8 cellular contexts compared by ENCODE assay signal in the genomic region with DNA sequence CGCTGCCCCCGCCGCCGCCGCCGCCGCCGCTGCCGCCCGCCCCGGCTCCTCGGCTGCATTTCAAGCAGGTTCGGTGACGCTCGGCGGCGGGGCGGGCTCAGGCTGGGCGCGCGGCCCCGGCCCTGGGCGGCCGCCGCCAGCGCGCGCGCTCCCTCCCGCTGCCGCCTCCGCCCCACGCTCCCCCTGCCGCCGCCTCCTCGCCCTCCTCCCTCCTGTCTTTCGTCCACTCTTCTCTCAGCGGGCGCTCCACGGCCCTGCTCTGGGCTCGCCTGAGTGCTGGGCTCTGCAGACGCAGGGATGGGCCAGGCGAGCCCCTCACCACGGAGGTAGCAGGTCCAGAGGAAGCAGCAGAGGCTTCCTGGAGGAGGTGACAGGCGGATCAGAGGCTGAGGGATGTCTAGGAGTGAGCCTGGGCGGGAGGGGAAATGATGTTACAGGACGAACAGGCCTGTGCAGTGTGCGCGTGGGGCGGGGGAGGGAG. TPM values are rescaled to one million over a fixed set of nuclear protein-coding genes. Genes with fewer than 3 reads are reported as not detected.
A peak's percentile ranks its signal among the peaks of the same experiment; 100 is the strongest.
DNase-seq lines count a peak whose midpoint lies in the region; ATAC-seq and TF ChIP-seq lines count a peak whose summit lies in the region.

A gene (minus strand): TSS at position 62 of the 481 bp plus-strand sequence. CDS start 158 bp downstream, outside the sequence.

- H3K9me3 ChIP-seq in HAP-1 (no peaks in the 10 kb centered on the region), ascending aorta (no peaks in the 10 kb centered on the region), gastrocnemius medialis (no peaks in the 10 kb centered on the region)

- intact Hi-C loops in T-helper 2 cell treated with Interferon-gamma antibody and Interleukin-4, amounts not matched to agents 100 ng/mL and 5 ng/mL, for 36 hours (cut with micrococcal nuclease) = loop anchor here (1.0 to 10.0 kb wide), 10 partner anchors 36 to 1711 kb away; a partner anchor contains a TSS
- intact Hi-C loops in ascending aorta (cut with DNase I) = loop anchor here (5.0 to 10.0 kb wide), 6 partner anchors 51 to 963 kb away; a partner anchor contains a TSS
- intact Hi-C loops in gastrocnemius medialis (cut with DNase I; ENCODE audit: low total_unique reads) = no loop called here

- no peak for TF ChIP-seq CTCF in ascending aorta (IDR thresholded peaks at IDR 0.05)
- TF ChIP-seq CTCF in gastrocnemius medialis (IDR thresholded peaks at IDR 0.05 in 4 of 5, conservative IDR thresholded peaks at IDR 0.05 in 1 of 5) = no peak

- in situ Hi-C loops in HAP-1 (cut with MboI; ENCODE audit: low sequenced_read_pairs) = no loop called here
- in situ Hi-C loops in gastrocnemius medialis (cut with MboI; ENCODE audit: low sequenced_read_pairs in 4 of 4) = no loop called here

- H3K27me3 ChIP-seq in HAP-1 (ENCODE audit: low read depth) (no peaks in the 10 kb centered on the region), ascending aorta (no peaks in the 10 kb centered on the region), gastrocnemius medialis (no peaks in the 10 kb centered on the region)

- peak; percentile 44 to 47 for ATAC-seq in gastrocnemius medialis

- DNase-seq in GDM1 (lab: John Stamatoyannopoulos, UW) (peak; percentile 57), HAP-1 (ENCODE audit: low spot score in 2 of 2) (peak; percentile 61 to 86), NCI-H1048 (lab: John Stamatoyannopoulos, UW) (peak; percentile 29), ascending aorta (ENCODE audit: low spot score in 2 of 2) (peak in 1 of 2 donors; percentile 87), hepatic stellate cell (ENCODE audit: low spot score) (peak; percentile 87), gastrocnemius medialis (peak; percentile 27 to 36), kidney glomerular epithelial cell (lab: John Stamatoyannopoulos, UW) (no peak)

- H3K27ac ChIP-seq in ascending aorta (peak within 1 kb of the TSS; percentile 30 to 55), gastrocnemius medialis (peak within 1 kb of the TSS in 1 of 4 donors; percentile 85)

- no peak for TF ChIP-seq POLR2A in gastrocnemius medialis (IDR thresholded peaks at IDR 0.05)

- H3K4me3 ChIP-seq in HAP-1 (peak within 1 kb of the TSS; percentile 93), ascending aorta (peak within 1 kb of the TSS; percentile 72 to 84), gastrocnemius medialis (peak within 1 kb of the TSS; percentile 74 to 79 (median 78))

- H3K36me3 ChIP-seq in HAP-1 (replicated peaks) (peaks cover 28% of the 10 kb centered on the region), ascending aorta (no peaks in the 10 kb centered on the region), gastrocnemius medialis (no peaks in the 10 kb centered on the region)

- H3K4me1 ChIP-seq in HAP-1 (peaks cover 7% of the 10 kb centered on the region), ascending aorta (peaks cover 5 to 10% of the 10 kb centered on the region in 2 donors), gastrocnemius medialis (peaks cover 8 to 18% of the 10 kb centered on the region in 2 donors)

RNA-seq across cellular contexts. Expression of the gene that starts here (rescaled TPM):
- total RNA-seq in T-helper 2 cell treated with Interferon-gamma antibody and Interleukin-4, amounts not matched to agents 100 ng/mL and 5 ng/mL, for 36 hours = 57.9 and 64.8 TPM in 2 replicates
- 10.0 TPM for total RNA-seq in ascending aorta
- total RNA-seq in gastrocnemius medialis = 1 to 10 TPM in 2 of 4 donors, under 1 TPM in 2; 0.36 to 4.2 (median 1.4) TPM
